Comparison of ENCODE assay signal across 20 cellular contexts in genomic region chr3:141266186-141266585, GRCh38. TPM values are rescaled to one million over a fixed set of nuclear protein-coding genes. Genes with fewer than 3 reads are reported as not detected.
DNase-seq lines count a peak whose midpoint lies in the region; ATAC-seq and TF ChIP-seq lines count a peak whose summit lies in the region.
"Had no signal": no experiment of that assay in that cellular context is flagged by ENCODE, and none has a peak within 500 bp of the region (broad histone marks: within the 10 kb centered on the region; RNA-seq: fewer than 3 reads in every experiment).

No MANE protein-coding gene starts in this region.

- no peak for ATAC-seq in activated T-cell treated with anti-CD3 and anti-CD28 coated beads, Interleukin-2, amount 50 U/mL, for 4 hours
- peak in 1 of 4 experiments; percentile 8 for ATAC-seq in T-cell (replicated peaks in 1 of 4)
- ATAC-seq in stimulated activated effector memory CD8-positive, alpha-beta T cell treated with anti-CD3 and anti-CD28 coated beads, Interleukin-12 subunit alpha, Interleukin-12 subunit beta, amount 100 ng/mL, for 72 hours = no peak
- ATAC-seq: esophagus mucosa, gastroesophageal sphincter had no signal

- no peaks in the 10 kb centered on the region for H3K9me3 Mint-ChIP-seq in activated T-cell treated with anti-CD3 and anti-CD28 coated beads, Interleukin-2, amount 50 U/mL, for 4 hours
- no peaks in the 10 kb centered on the region for H3K9me3 Mint-ChIP-seq in T-cell
- no peaks in the 10 kb centered on the region for H3K9me3 Mint-ChIP-seq in stimulated activated effector memory CD8-positive, alpha-beta T cell treated with anti-CD3 and anti-CD28 coated beads, Interleukin-12 subunit alpha, Interleukin-12 subunit beta, amount 100 ng/mL, for 72 hours

- no peak overlapping the region for H3K27ac ChIP-seq in coronary artery
- H3K27ac ChIP-seq: C4-2B, gastroesophageal sphincter, GM23248, HL-60 had no signal

- H3K36me3 Mint-ChIP-seq in activated T-cell treated with anti-CD3 and anti-CD28 coated beads, Interleukin-2, amount 50 U/mL, for 4 hours (ENCODE audit: insufficient read depth) = peaks cover 12% of the 10 kb centered on the region
- H3K36me3 Mint-ChIP-seq in T-cell = peaks cover 17% of the 10 kb centered on the region
- peaks cover 11% of the 10 kb centered on the region for H3K36me3 Mint-ChIP-seq in stimulated activated effector memory CD8-positive, alpha-beta T cell treated with anti-CD3 and anti-CD28 coated beads, Interleukin-12 subunit alpha, Interleukin-12 subunit beta, amount 100 ng/mL, for 72 hours

- no peak overlapping the region for H3K4me3 ChIP-seq in coronary artery
- H3K4me3 ChIP-seq: GM23248, lung had no signal

- no peaks in the 10 kb centered on the region for H3K27me3 Mint-ChIP-seq in activated T-cell treated with anti-CD3 and anti-CD28 coated beads, Interleukin-2, amount 50 U/mL, for 4 hours (ENCODE audit: low read depth)
- H3K27me3 Mint-ChIP-seq in T-cell = no peaks in the 10 kb centered on the region

- no peak for DNase-seq in activated T-cell treated with anti-CD3 and anti-CD28 coated beads, Interleukin-2, amount 50 U/mL, for 4 hours
- no peak for DNase-seq in activated T-cell treated with anti-CD3 and anti-CD28 coated beads, Interleukin-2, amount 50 U/mL, for 48 hours
- DNase-seq in T-cell (no peak), coronary artery (ENCODE audit: low spot score) (peak; percentile 21), NCI-H226 (no peak), NCI-H2029 (lab: John Stamatoyannopoulos, UW) (no peak), NCI-H2171 (lab: John Stamatoyannopoulos, UW) (no peak)
- no peak for DNase-seq in stimulated activated effector memory CD8-positive, alpha-beta T cell treated with anti-CD3 and anti-CD28 coated beads, Interleukin-12 subunit alpha, Interleukin-12 subunit beta, amount 100 ng/mL, for 72 hours (ENCODE audit: low spot score in 2 of 2)
- DNase-seq: ACHN, GM23248, kidney, NCI-H1436 treated with DMSO at 0.1 percent for 48 hours, NCI-H2171 treated with DMSO at 0.1 percent for 48 hours, NCI-H69, posterior cingulate gyrus had no signal

- TF ChIP-seq CTCF in coronary artery (IDR thresholded peaks at IDR 0.05) = no peak

- POLR2A ChIA-PET in T-cell (lab: Charles Lee) = interaction anchor here in 1 of 2 donors (0.6 kb wide), 2 partner anchors 215 to 248 kb away, joined by 4 to 6 read pairs; no protein-coding TSS in a partner anchor

- CTCF ChIA-PET in T-cell (lab: Charles Lee) = interaction anchor here (0.6 to 3.2 kb wide), 3 partner anchors 11 to 249 kb away, joined by 3 to 32 read pairs (median 3); partner anchors contain the start of gene PXYLP1 (in 1 of the 2)

- peak overlapping the region; percentile 97 for H3K27ac Mint-ChIP-seq in T-cell
- peak overlapping the region; percentile 94 for H3K27ac Mint-ChIP-seq in stimulated activated effector memory CD8-positive, alpha-beta T cell treated with anti-CD3 and anti-CD28 coated beads, Interleukin-12 subunit alpha, Interleukin-12 subunit beta, amount 100 ng/mL, for 72 hours

- peak overlapping the region; percentile 27 for H3K4me3 Mint-ChIP-seq in activated T-cell treated with anti-CD3 and anti-CD28 coated beads, Interleukin-2, amount 50 U/mL, for 4 hours
- peak overlapping the region; percentile 42 to 90 (median 81) for H3K4me3 Mint-ChIP-seq in T-cell
- peak overlapping the region; percentile 80 for H3K4me3 Mint-ChIP-seq in stimulated activated effector memory CD8-positive, alpha-beta T cell treated with anti-CD3 and anti-CD28 coated beads, Interleukin-12 subunit alpha, Interleukin-12 subunit beta, amount 100 ng/mL, for 72 hours

- H3K4me1 Mint-ChIP-seq in activated T-cell treated with anti-CD3 and anti-CD28 coated beads, Interleukin-2, amount 50 U/mL, for 4 hours (ENCODE audit: low read depth) = peaks cover 41% of the 10 kb centered on the region
- H3K4me1 Mint-ChIP-seq in T-cell = peaks cover 45 to 69% (median 66%) of the 10 kb centered on the region in 3 donors
- peaks cover 50% of the 10 kb centered on the region for H3K4me1 Mint-ChIP-seq in stimulated activated effector memory CD8-positive, alpha-beta T cell treated with anti-CD3 and anti-CD28 coated beads, Interleukin-12 subunit alpha, Interleukin-12 subunit beta, amount 100 ng/mL, for 72 hours

RNA-seq across cellular contexts. Expression of gene PXYLP1, which starts 34.6 kb away (rescaled TPM):
- total RNA-seq in activated T-cell treated with anti-CD3 and anti-CD28 coated beads, Interleukin-2, amount 50 U/mL, for 4 hours = 1 to 10 TPM; 3.4 to 6.8 (median 6.0) TPM
- total RNA-seq in T-cell = 10 to 100 TPM; 12.5 to 33.0 (median 14.6) TPM

Comparison
In these comparisons a context has a peak if more than half of its experiments do, and no peak if none do; other contexts are left out.
1. H3K4me3 Mint-ChIP-seq: peak in every context shown above with its lines; median percentile 81 in T-cell; 80 in stimulated activated effector memory CD8-positive, alpha-beta T cell treated with anti-CD3 and anti-CD28 coated beads, Interleukin-12 subunit alpha, Interleukin-12 subunit beta, amount 100 ng/mL, for 72 hours; 27 in activated T-cell treated with anti-CD3 and anti-CD28 coated beads, Interleukin-2, amount 50 U/mL, for 4 hours.